19 cellular contexts compared by ENCODE assay signal in the genomic region with DNA sequence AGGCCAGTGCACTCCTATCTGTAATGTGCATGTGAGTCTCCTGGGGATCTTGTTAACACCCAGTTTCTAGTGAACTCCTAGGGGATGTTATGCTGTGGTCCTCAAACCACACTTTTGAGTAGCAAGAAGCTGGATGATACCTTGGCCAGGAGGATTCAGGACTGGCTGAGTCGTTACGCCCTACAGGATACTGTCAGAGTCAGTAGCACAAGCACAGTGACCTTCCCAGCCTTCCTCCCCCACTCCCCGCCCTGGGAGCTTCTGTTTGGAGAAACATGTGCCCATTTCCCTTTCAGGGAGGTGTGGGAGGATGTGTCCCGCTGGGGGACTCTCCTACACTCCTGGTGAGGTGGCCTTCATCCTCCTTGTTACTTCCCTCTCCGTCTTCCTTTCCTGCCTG.
A peak's percentile ranks its signal among the peaks of the same experiment; 100 is the strongest.
DNase-seq lines count a peak whose midpoint lies in the region; ATAC-seq, FAIRE-seq and TF ChIP-seq lines count a peak whose summit lies in the region.
"Had no signal": no experiment of that assay in that cellular context is flagged by ENCODE, and none has a peak within 500 bp of the region (broad histone marks: within the 10 kb centered on the region; RNA-seq: fewer than 3 reads in every experiment).

No MANE protein-coding gene starts in this region.

- H3K9me3 ChIP-seq in HepG2 (ENCODE audit: low read length) = peaks cover 7% of the 10 kb centered on the region; the same call in 1 of the 2 replicates
- H3K9me3 ChIP-seq in right lobe of liver = no peaks in the 10 kb centered on the region
- peaks cover 0 to 29% (median 11%) of the 10 kb centered on the region in 4 donors for H3K9me3 ChIP-seq in tibial nerve
- H3K9me3 ChIP-seq: Caco-2 had no signal

- peak overlapping the region; percentile 28 for H3K27ac Mint-ChIP-seq in activated T-helper 17 cell treated with anti-CD3 and anti-CD28 coated beads, Interleukin-2, amount 50 U/mL, for 72 hours
- H3K27ac Mint-ChIP-seq: CD14-positive monocyte had no signal

- no peak overlapping the region for H3K27ac ChIP-seq in HepG2 (ENCODE audit: extremely low read length, insufficient read depth, low read length)
- H3K27ac ChIP-seq in right lobe of liver = no peak overlapping the region
- no peak overlapping the region for H3K27ac ChIP-seq in tibial nerve
- H3K27ac ChIP-seq: A549, GM23248, HL-60 had no signal

- TF ChIP-seq EP300 in HepG2 (IDR thresholded peaks at IDR 0.05; ENCODE audit: low read depth in 2 of 2, low read length in 2 of 2) = no peak
- no peak for TF ChIP-seq EP300 in HepG2 (CRISPR knock-in tag; IDR thresholded peaks at IDR 0.05; ENCODE audit: borderline replicate concordance)
- TF ChIP-seq EP300 in tibial nerve (IDR thresholded peaks at IDR 0.05) = no peak

- H3K4me2 ChIP-seq in HepG2 (ENCODE audit: low read depth, low read length) = peak overlapping the region; percentile 39; the same call in 1 of the 2 replicates
- H3K4me2 ChIP-seq: A549 had no signal

- H3K27me3 ChIP-seq in HepG2 (ENCODE audit: control insufficient read depth in 1 of 2, insufficient read depth in 2 of 2, low read length in 2 of 2) = no peaks in the 10 kb centered on the region
- H3K27me3 ChIP-seq in right lobe of liver = no peaks in the 10 kb centered on the region
- H3K27me3 ChIP-seq in tibial nerve = no peaks in the 10 kb centered on the region

- no peak overlapping the region for H2AFZ ChIP-seq in HepG2 (ENCODE audit: low read length)
- H2AFZ ChIP-seq: GM23248 had no signal

- TF ChIP-seq CTCF in HepG2 (CRISPR knock-in tag; IDR thresholded peaks at IDR 0.05) = no peak
- no peak for TF ChIP-seq CTCF in right lobe of liver (IDR thresholded peaks at IDR 0.05)
- no peak for TF ChIP-seq CTCF in tibial nerve (IDR thresholded peaks at IDR 0.05)

- no peak for FAIRE-seq in HepG2 (lab: Jason Lieb, UNC)
- FAIRE-seq: A549 had no signal

- H4K20me1 ChIP-seq in HepG2 (ENCODE audit: insufficient read depth, low read length) = no peaks in the 10 kb centered on the region

- no TSS peak for BruUV-seq in HepG2 (replicated peaks; lab: Mats Ljungman, UMichigan)

- peaks cover 19% of the 10 kb centered on the region for H3K4me1 Mint-ChIP-seq in activated T-helper 17 cell treated with anti-CD3 and anti-CD28 coated beads, Interleukin-2, amount 50 U/mL, for 72 hours

- H3K36me3 ChIP-seq in HepG2 (replicated peaks in 1 of 2; ENCODE audit: control insufficient read depth in 1 of 2, insufficient read depth in 2 of 2, low read length in 2 of 2) (no peaks in the 10 kb centered on the region), right lobe of liver (no peaks in the 10 kb centered on the region), tibial nerve (no peaks in the 10 kb centered on the region)

- POLR2A ChIA-PET in HepG2 (lab: Yijun Ruan, JAX) = no interaction called here

- CTCF ChIA-PET in HepG2 (lab: Yijun Ruan, JAX; ENCODE audit: low intra/inter-chr PET ratio, low total read pairs) = no interaction called here

- H3K9ac ChIP-seq in HepG2 (ENCODE audit: insufficient read depth, low read depth, low read length) = no peak overlapping the region
- H3K9ac ChIP-seq: GM23248 had no signal

- intact Hi-C loops in HepG2 (cut with micrococcal nuclease; ENCODE audit: unreplicated experiment) (no loop called here), right lobe of liver (cut with DNase I) (no loop called here)

- H3K4me1 ChIP-seq in HepG2 (ENCODE audit: insufficient read depth, low read length) = peaks cover 22% of the 10 kb centered on the region
- H3K4me1 ChIP-seq in right lobe of liver = no peaks in the 10 kb centered on the region
- H3K4me1 ChIP-seq in tibial nerve = no peaks in the 10 kb centered on the region
- H3K4me1 ChIP-seq: A549, Caco-2 had no signal

- no peak for DNase-seq in HepG2 (ENCODE audit: low spot score)
- no peak for DNase-seq in right lobe of liver
- peak; percentile 63 for DNase-seq in islet precursor cell
- no peak for DNase-seq in tibial nerve (ENCODE audit: low spot score in 2 of 2)
- DNase-seq: Caco-2; DMS53; GM23248; KG1; NCI-H1048; NCI-H2107; NCI-H226; NCI-H526; NK-92 treated with Interleukin-12 subunit alpha and Interleukin-12 subunit beta, amount 100 ng/mL, for 24 hours had no signal

- no peaks in the 10 kb centered on the region for H3K27me3 Mint-ChIP-seq in activated T-helper 17 cell treated with anti-CD3 and anti-CD28 coated beads, Interleukin-2, amount 50 U/mL, for 72 hours

- no peak overlapping the region for H3K4me3 ChIP-seq in HepG2 (replicated peaks in 1 of 3; ENCODE audit: insufficient read depth in 1 of 3, low read depth in 2 of 3, low read length in 3 of 3)
- no peak overlapping the region for H3K4me3 ChIP-seq in right lobe of liver
- H3K4me3 ChIP-seq in tibial nerve = no peak overlapping the region
- H3K4me3 ChIP-seq: A549, GM23248 had no signal

- TF ChIP-seq POLR2A in HepG2 (IDR thresholded peaks at IDR 0.05; ENCODE audit: insufficient read depth in 1 of 2, low read depth in 2 of 2, low read length in 2 of 2) (no peak), right lobe of liver (IDR thresholded peaks at IDR 0.05) (no peak), tibial nerve (IDR thresholded peaks at IDR 0.05) (no peak)

- 11% methylated on average over 5 of the region's 5 CpGs for WGBS in HepG2 (ENCODE audit: low lambda C conversion rate)
- WGBS in right lobe of liver (ENCODE audit: insufficient coverage, low coverage, low lambda C conversion rate, missing lambda C conversion rate) = 51% methylated on average over 3 of the region's 5 CpGs
- 49 to 67% methylated on average over 5 of the region's 5 CpGs for WGBS in tibial nerve, 2 donors

- in situ Hi-C loops in HepG2 (cut with HindIII; ENCODE audit: extremely low pct_ligation_motif_present, low pct_unique_long_range_greater_than_20kb) = no loop called here

- no peaks in the 10 kb centered on the region for H3K9me3 Mint-ChIP-seq in activated T-helper 17 cell treated with anti-CD3 and anti-CD28 coated beads, Interleukin-2, amount 50 U/mL, for 72 hours

- H3K79me2 ChIP-seq in HepG2 (ENCODE audit: insufficient read depth, low read length) = no peaks in the 10 kb centered on the region

- H3K36me3 Mint-ChIP-seq in activated T-helper 17 cell treated with anti-CD3 and anti-CD28 coated beads, Interleukin-2, amount 50 U/mL, for 72 hours (ENCODE audit: low read depth) = no peaks in the 10 kb centered on the region
- H3K36me3 Mint-ChIP-seq: CD14-positive monocyte had no signal

- no peak for TF ChIP-seq RAD21 in HepG2 (CRISPR knock-in tag; IDR thresholded peaks at IDR 0.05)

- peak; percentile 66 for ATAC-seq in HepG2
- no peak for ATAC-seq in right lobe of liver
- peak; percentile 74 for ATAC-seq in activated T-helper 17 cell treated with anti-CD3 and anti-CD28 coated beads, Interleukin-2, amount 50 U/mL, for 72 hours (replicated peaks)
- no peak for ATAC-seq in GM18870 (IDR thresholded peaks at IDR 0.05; ENCODE audit: unreplicated experiment)
- no peak for ATAC-seq in GM21447 (IDR thresholded peaks at IDR 0.05; ENCODE audit: unreplicated experiment)

- peak overlapping the region; percentile 28 for H3K4me3 Mint-ChIP-seq in activated T-helper 17 cell treated with anti-CD3 and anti-CD28 coated beads, Interleukin-2, amount 50 U/mL, for 72 hours
- H3K4me3 Mint-ChIP-seq: CD14-positive monocyte had no signal

TF ChIP-seq in HepG2, 621 proteins besides CTCF, POLR2A, EP300 and RAD21 (continues in another document):
- TF ChIP-seq, protein P1, sequence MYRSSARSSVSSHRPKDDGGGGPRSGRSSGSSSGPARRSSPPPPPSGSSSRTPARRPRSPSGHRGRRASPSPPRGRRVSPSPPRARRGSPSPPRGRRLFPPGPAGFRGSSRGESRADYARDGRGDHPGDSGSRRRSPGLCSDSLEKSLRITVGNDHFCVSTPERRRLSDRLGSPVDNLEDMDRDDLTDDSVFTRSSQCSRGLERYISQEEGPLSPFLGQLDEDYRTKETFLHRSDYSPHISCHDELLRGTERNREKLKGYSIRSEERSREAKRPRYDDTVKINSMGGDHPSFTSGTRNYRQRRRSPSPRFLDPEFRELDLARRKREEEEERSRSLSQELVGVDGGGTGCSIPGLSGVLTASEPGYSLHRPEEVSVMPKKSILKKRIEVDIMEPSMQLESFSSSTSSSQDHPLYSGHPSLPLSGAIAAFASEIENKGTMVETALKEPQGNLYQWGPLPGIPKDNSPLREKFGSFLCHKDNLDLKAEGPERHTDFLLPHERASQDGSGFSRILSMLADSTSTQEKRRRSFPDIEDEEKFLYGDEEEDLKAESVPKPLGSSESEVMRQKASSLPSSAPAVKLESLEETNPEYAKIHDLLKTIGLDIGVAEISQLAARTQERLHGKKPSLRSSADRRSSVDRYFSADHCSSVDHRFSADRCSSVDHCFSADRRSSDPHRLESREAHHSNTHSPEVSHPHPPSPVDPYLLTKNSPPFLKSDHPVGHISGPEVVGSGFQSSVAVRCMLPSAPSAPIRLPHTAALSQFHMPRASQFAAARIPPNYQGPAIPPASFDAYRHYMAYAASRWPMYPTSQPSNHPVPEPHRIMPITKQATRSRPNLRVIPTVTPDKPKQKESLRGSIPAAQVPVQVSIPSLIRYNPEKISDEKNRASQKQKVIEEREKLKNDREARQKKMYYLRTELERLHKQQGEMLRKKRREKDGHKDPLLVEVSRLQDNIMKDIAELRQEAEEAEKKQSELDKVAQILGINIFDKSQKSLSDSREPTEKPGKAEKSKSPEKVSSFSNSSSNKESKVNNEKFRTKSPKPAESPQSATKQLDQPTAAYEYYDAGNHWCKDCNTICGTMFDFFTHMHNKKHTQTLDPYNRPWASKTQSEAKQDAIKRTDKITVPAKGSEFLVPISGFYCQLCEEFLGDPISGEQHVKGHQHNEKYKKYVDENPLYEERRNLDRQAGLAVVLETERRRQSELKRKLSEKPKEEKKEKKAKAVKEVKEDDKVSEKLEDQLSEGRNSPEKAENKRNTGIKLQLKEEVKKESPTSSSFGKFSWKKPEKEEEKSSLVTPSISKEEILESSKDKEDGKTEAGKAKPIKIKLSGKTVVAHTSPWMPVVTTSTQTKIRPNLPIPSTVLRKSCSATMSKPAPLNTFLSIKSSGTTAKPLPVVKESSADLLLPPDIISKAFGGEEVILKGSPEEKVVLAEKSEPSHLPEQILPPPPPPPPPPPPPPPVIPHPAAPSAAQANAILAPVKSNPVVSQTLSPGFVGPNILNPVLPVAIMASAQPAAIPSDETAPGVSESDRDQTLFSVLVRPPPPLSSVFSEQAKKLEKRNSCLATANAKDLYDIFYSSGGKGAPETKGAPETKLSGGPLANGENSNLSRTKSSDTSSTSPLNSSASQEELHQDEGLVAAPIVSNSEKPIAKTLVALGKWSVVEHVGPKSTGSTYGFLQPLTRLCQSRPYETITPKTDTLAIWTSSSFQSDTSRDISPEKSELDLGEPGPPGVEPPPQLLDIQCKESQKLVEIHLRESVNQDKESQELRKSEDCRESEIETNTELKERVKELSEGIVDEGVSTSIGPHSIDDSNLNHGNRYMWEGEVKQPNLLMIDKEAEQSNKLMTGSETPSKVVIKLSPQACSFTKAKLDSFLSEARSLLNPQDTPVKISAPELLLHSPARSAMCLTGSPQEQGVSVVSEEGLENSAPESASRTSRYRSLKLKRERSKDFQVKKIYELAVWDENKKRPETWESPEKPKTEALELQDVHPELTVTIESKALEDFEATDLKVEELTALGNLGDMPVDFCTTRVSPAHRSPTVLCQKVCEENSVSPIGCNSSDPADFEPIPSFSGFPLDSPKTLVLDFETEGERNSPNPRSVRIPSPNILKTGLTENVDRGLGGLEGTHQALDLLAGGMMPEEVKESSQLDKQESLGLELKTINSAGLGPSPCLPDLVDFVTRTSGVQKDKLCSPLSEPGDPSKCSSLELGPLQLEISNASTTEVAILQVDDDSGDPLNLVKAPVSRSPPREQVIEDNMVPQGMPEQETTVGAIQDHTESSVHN (CRISPR knock-in tag; IDR thresholded peaks at IDR 0.05) = no peak

Comparison
In these comparisons a context has a peak if more than half of its experiments do, and no peak if none do; other contexts are left out.
1. ATAC-seq: peak in HepG2 (single experiment) and activated T-helper 17 cell treated with anti-CD3 and anti-CD28 coated beads, Interleukin-2, amount 50 U/mL, for 72 hours (single experiment); none in right lobe of liver (0 of 4), GM18870 (single experiment) and GM21447 (single experiment).